12 cellular contexts compared by ENCODE assay signal in genomic region chr7:118870187-118870586, GRCh38.
A peak's percentile ranks its signal among the peaks of the same experiment; 100 is the strongest.
DNase-seq lines count a peak whose midpoint lies in the region; ATAC-seq and TF ChIP-seq lines count a peak whose summit lies in the region.
"Had no signal": no experiment of that assay in that cellular context is flagged by ENCODE, and none has a peak within 500 bp of the region (broad histone marks: within the 10 kb centered on the region; RNA-seq: fewer than 3 reads in every experiment).

No MANE protein-coding gene starts in this region.

- H3K9ac ChIP-seq in OCI-LY1 (ENCODE audit: low read length): no peak overlapping the region

- H3K9me3 ChIP-seq in A673 (ENCODE audit: low read depth, low read length, poor library complexity, severe bottlenecking): no peaks in the 10 kb centered on the region
- no peaks in the 10 kb centered on the region for H3K9me3 ChIP-seq in OCI-LY1 (ENCODE audit: low read length)
- H3K9me3 ChIP-seq: adrenal gland had no signal

- TF ChIP-seq CTCF in A673 (conservative IDR thresholded peaks at IDR 0.05; ENCODE audit: low read depth, low read length): peak; percentile 47
- TF ChIP-seq CTCF in OCI-LY1 (IDR thresholded peaks at IDR 0.05; ENCODE audit: low read length): peak; percentile 56; the same call in 1 of the 2 replicates
- peak; percentile 60 for TF ChIP-seq CTCF in epithelial cell of proximal tubule (conservative IDR thresholded peaks at IDR 0.05; ENCODE audit: low read depth, low read length)

- CTCF ChIA-PET in A673 (lab: Charles Lee): no interaction called here

- H3K36me3 ChIP-seq in A673 (ENCODE audit: insufficient read depth, low read length, poor library complexity, severe bottlenecking) (no peaks in the 10 kb centered on the region), OCI-LY1 (ENCODE audit: insufficient read depth, low read length) (no peaks in the 10 kb centered on the region)
- H3K36me3 ChIP-seq: adrenal gland had no signal

- no peak overlapping the region for H2AFZ ChIP-seq in OCI-LY1 (ENCODE audit: low read length)

- H3K4me2 ChIP-seq in OCI-LY1 (ENCODE audit: low read length): no peak overlapping the region

- H3K4me1 ChIP-seq in A673 (ENCODE audit: insufficient read depth, low read length, poor library complexity, severe bottlenecking) (no peaks in the 10 kb centered on the region), OCI-LY1 (ENCODE audit: insufficient read depth, low read length, severe bottlenecking) (no peaks in the 10 kb centered on the region)
- H3K4me1 ChIP-seq: adrenal gland had no signal

- peak; percentile 33 for DNase-seq in A673 (ENCODE audit: low spot score)
- no peak for DNase-seq in epithelial cell of proximal tubule (ENCODE audit: low read depth)
- no peak for DNase-seq in mucosa of gallbladder (ENCODE audit: low spot score)
- no peak for DNase-seq in KG1 (lab: John Stamatoyannopoulos, UW)
- no peak for DNase-seq in activated gamma-delta T cell (lab: John Stamatoyannopoulos, UW)
- DNase-seq: activated CD4-positive, alpha-beta memory T cell treated with anti-CD3 and anti-CD28 coated beads, Interleukin-2, amount 10 ng/mL, durations not matched to agents 7 days and 5 days; adrenal gland; IMR-90 had no signal

- intact Hi-C loops in A673 (cut with micrococcal nuclease; ENCODE audit: unreplicated experiment): no loop called here

- no TSS peak for BruUV-seq in A673 (replicated peaks; lab: Mats Ljungman, UMichigan)

- no peak overlapping the region for H3K27ac ChIP-seq in A673 (ENCODE audit: low read depth, low read length, poor library complexity, severe bottlenecking)
- H3K27ac ChIP-seq in OCI-LY1 (ENCODE audit: low read depth, low read length, poor library complexity, severe bottlenecking): no peak overlapping the region
- H3K27ac ChIP-seq: adrenal gland had no signal

- no peaks in the 10 kb centered on the region for H3F3A ChIP-seq in OCI-LY1 (ENCODE audit: insufficient read depth, low read length)

- H3K27me3 ChIP-seq in A673 (replicated peaks; ENCODE audit: insufficient read depth, low read depth, low read length, poor library complexity): no peaks in the 10 kb centered on the region
- H3K27me3 ChIP-seq in OCI-LY1 (ENCODE audit: insufficient read depth, low read length): no peaks in the 10 kb centered on the region
- H3K27me3 ChIP-seq: adrenal gland had no signal

- POLR2A ChIA-PET in A673 (lab: Charles Lee; ENCODE audit: low non-redundant PET): no interaction called here

- no peaks in the 10 kb centered on the region for H3K79me2 ChIP-seq in OCI-LY1 (ENCODE audit: insufficient read depth, low read length)

- H3K4me3 ChIP-seq in A673 (ENCODE audit: low read depth, low read length, poor library complexity, severe bottlenecking) (no peak overlapping the region), OCI-LY1 (ENCODE audit: low read depth, low read length, poor library complexity, severe bottlenecking) (no peak overlapping the region), epithelial cell of proximal tubule (ENCODE audit: low read depth, low read length) (no peak overlapping the region)
- H3K4me3 ChIP-seq: adrenal gland had no signal

- no peaks in the 10 kb centered on the region for H4K20me1 ChIP-seq in OCI-LY1 (ENCODE audit: insufficient read depth, low read length)

- peak; percentile 48 for ATAC-seq in GM19035 (IDR thresholded peaks at IDR 0.05; ENCODE audit: unreplicated experiment)
- no peak for ATAC-seq in GM21515 (IDR thresholded peaks at IDR 0.05; ENCODE audit: unreplicated experiment)
- ATAC-seq: right cardiac atrium had no signal

- H3K9me2 ChIP-seq in OCI-LY1 (ENCODE audit: low read depth, low read length): no peaks in the 10 kb centered on the region
